ENCODE assay signal across 1 cellular context in the genomic region with DNA sequence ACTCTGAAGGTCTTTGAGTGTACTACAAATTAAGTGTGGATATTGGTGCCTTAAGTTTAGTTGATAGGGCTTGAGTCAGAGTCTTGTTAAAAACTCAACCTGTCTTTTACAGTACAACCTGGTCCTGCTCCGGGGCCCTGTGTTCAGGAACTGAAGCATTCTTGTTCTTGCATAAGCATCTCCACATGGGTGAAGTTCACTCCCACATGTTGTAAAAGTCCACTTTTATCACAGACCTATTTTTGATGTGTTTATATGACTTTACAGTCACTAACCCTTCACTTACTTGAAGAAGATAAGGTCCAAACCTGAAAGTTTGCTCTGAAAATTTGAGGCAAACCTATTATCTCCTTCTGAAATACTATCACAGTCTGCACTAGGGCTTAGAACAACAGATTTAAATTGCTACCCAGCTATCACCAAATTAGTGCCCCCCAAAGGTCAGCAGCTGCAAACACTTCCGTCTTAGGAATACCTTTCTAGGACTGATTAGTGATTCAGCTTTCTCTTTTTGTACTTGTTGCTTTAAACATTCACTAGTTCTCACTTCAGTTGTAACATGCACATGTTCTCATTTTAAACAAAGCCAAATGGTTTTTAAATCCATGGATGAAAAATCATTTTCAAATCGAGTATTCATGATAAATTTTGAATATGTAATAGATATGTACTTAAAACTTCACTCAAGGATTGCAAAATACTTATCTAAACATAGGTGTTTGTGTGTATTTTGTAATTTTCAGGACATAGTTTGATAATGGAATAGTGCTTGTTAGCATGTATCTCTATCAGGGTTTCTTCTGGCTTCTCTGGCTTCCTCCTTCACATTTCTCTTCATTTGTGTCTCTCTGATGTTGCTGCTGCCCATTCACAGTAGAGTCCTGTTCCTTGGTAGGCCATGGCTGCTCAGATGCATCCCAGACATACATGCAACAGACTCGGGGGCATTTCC.
TF ChIP-seq lines count a peak whose summit lies in the region.

No MANE protein-coding gene starts in this region.

TF ChIP-seq in WTC11, 78 proteins besides CTCF, POLR2A, EP300 and RAD21 (continued from another document):
- TF ChIP-seq, protein P1, sequence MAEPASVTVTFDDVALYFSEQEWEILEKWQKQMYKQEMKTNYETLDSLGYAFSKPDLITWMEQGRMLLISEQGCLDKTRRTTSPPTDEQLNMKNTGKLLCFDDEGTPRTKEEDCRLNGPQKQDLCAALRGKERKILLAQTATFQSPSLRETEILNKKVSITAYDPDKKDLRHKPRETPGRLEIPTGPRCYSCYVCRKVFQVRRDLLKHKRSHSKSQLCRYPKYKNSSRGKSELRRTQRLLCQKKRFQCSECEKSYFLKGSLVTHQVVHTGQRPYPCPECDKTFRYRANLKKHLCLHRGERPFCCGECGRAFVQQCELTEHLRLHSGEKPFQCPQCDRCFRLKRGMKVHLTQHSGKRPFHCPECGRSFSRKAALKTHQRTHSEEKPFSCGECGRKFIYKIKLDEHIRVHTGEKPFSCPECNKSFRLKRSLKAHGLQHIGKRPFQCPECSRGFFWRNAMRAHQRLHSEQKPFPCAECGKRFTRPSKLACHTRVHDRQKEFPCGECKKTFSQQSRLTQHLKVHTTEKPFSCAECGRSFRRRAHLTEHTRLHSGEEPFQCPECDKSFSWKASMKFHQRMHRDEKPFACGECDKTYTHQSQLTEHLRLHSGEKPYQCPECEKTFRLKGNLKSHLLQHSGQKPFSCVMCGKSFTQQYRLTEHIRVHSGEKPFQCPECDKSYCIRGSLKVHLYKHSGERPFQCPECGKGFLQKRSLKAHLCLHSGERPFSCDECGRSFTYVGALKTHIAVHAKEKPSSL (CRISPR knock-in tag; conservative IDR thresholded peaks at IDR 0.05), result no peak
- TF ChIP-seq ZNF232 (CRISPR knock-in tag; IDR thresholded peaks at IDR 0.05) (no peak), ZNF423 (CRISPR knock-in tag; IDR thresholded peaks at IDR 0.05) (no peak), NR1H2 (CRISPR knock-in tag; IDR thresholded peaks at IDR 0.05) (no peak), ZNF671 (CRISPR knock-in tag; IDR thresholded peaks at IDR 0.05) (no peak), JAZF1 (CRISPR knock-in tag; IDR thresholded peaks at IDR 0.05) (no peak)
- TF ChIP-seq, protein P2, sequence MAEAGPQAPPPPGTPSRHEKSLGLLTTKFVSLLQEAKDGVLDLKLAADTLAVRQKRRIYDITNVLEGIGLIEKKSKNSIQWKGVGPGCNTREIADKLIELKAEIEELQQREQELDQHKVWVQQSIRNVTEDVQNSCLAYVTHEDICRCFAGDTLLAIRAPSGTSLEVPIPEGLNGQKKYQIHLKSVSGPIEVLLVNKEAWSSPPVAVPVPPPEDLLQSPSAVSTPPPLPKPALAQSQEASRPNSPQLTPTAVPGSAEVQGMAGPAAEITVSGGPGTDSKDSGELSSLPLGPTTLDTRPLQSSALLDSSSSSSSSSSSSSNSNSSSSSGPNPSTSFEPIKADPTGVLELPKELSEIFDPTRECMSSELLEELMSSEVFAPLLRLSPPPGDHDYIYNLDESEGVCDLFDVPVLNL (CRISPR knock-in tag; IDR thresholded peaks at IDR 0.05; ENCODE audit: borderline replicate concordance, low read depth), result no peak
